Comparison of ENCODE assay signal across 8 cellular contexts in genomic region chr10:6088721-6089333, GRCh38. TPM values are rescaled to one million over a fixed set of nuclear protein-coding genes. Genes with fewer than 3 reads are reported as not detected.
DNase-seq lines count a peak whose midpoint lies in the region; ATAC-seq and TF ChIP-seq lines count a peak whose summit lies in the region.

A gene with protein sequence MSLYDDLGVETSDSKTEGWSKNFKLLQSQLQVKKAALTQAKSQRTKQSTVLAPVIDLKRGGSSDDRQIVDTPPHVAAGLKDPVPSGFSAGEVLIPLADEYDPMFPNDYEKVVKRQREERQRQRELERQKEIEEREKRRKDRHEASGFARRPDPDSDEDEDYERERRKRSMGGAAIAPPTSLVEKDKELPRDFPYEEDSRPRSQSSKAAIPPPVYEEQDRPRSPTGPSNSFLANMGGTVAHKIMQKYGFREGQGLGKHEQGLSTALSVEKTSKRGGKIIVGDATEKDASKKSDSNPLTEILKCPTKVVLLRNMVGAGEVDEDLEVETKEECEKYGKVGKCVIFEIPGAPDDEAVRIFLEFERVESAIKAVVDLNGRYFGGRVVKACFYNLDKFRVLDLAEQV (plus strand): TSS chr10:6089034. CDS start chr10:6097066, 8,032 bp downstream.

- ATAC-seq in GM18498 (IDR thresholded peaks at IDR 0.05; ENCODE audit: unreplicated experiment) (peak; percentile 87), HG02885 (IDR thresholded peaks at IDR 0.05; ENCODE audit: poor library complexity, unreplicated experiment) (peak; percentile 84)

- peak within 1 kb of the TSS; percentile 94 to 96 for H3K4me3 ChIP-seq in right atrium auricular region
- H3K4me3 ChIP-seq in vagina = peak within 1 kb of the TSS; percentile 87 to 93

- peak; percentile 99 to 100 for TF ChIP-seq CTCF in right atrium auricular region (IDR thresholded peaks at IDR 0.05)
- peak; percentile 98 to 100 (median 100) for TF ChIP-seq CTCF in vagina (IDR thresholded peaks at IDR 0.05)

- TF ChIP-seq POLR2A in vagina (IDR thresholded peaks at IDR 0.05) = peak in 1 of 2 donors; percentile 72

- H3K36me3 ChIP-seq in right atrium auricular region (no peaks in the 10 kb centered on the region), vagina (no peaks in the 10 kb centered on the region)

- H3K9me3 ChIP-seq in right atrium auricular region (no peaks in the 10 kb centered on the region), vagina (no peaks in the 10 kb centered on the region)

- H3K27ac ChIP-seq in right atrium auricular region = peak within 1 kb of the TSS; percentile 82 to 83
- H3K27ac ChIP-seq in vagina = peak within 1 kb of the TSS; percentile 78

- DNase-seq in NCI-H1694 (lab: John Stamatoyannopoulos, UW) (peak; percentile 84), T-helper 2 cell (peak; percentile 91 to 98 (median 97)), anterior cingulate cortex (lab: John Stamatoyannopoulos, UW) (peak; percentile 56 to 95 (median 88)), right atrium auricular region (ENCODE audit: low spot score) (peak; percentile 97), putamen (ENCODE audit: low spot score) (peak; percentile 92), vagina (ENCODE audit: extremely low spot score in 2 of 2) (peak in 1 of 2 donors; percentile 96)

- H3K27me3 ChIP-seq in right atrium auricular region (no peaks in the 10 kb centered on the region), vagina (no peaks in the 10 kb centered on the region)

- peaks cover 0 to 49% of the 10 kb centered on the region in 2 donors for H3K4me1 ChIP-seq in right atrium auricular region
- H3K4me1 ChIP-seq in vagina = peaks cover 55% of the 10 kb centered on the region

- intact Hi-C loops in vagina (cut with DNase I) = loop anchor here (5.0 kb wide), 1 partner anchor 113 kb away; the partner anchor contains the start of gene PFKFB3

RNA-seq across cellular contexts. Expression of the gene that starts here (rescaled TPM):
- 10 to 100 TPM; 27.4 to 30.1 TPM for total RNA-seq in right atrium auricular region
- 50.6 TPM for total RNA-seq in vagina
